Comparison of ENCODE assay signal across 8 cellular contexts in genomic region chr10:60238408-60239100, GRCh38.
DNase-seq lines count a peak whose midpoint lies in the region; ATAC-seq and TF ChIP-seq lines count a peak whose summit lies in the region.

No MANE protein-coding gene starts in this region.

- peak; percentile 62 for ATAC-seq in GM21528 (IDR thresholded peaks at IDR 0.05; ENCODE audit: low FRiP score, unreplicated experiment)
- ATAC-seq in HG03575 (IDR thresholded peaks at IDR 0.05; ENCODE audit: extremely low read depth, insufficient number of reproducible peaks, low FRiP score, unreplicated experiment) = peak; percentile 29
- peak; percentile 99 for ATAC-seq in WTC11

- no peaks in the 10 kb centered on the region for H3K27me3 ChIP-seq in breast epithelium

- no peak overlapping the region for H3K4me3 ChIP-seq in breast epithelium

- H3K36me3 Mint-ChIP-seq in MCF 10A (ENCODE audit: insufficient read depth, unreplicated experiment) (no peaks in the 10 kb centered on the region), WTC11 (no peaks in the 10 kb centered on the region)

- H3K9me3 Mint-ChIP-seq in MCF 10A (ENCODE audit: unreplicated experiment) (no peaks in the 10 kb centered on the region), WTC11 (no peaks in the 10 kb centered on the region)

- intact Hi-C loops in MCF 10A (cut with micrococcal nuclease) (loop anchor here (1.0 to 10.0 kb wide), 3 partner anchors 76 to 408 kb away; no protein-coding TSS in a partner anchor), breast epithelium (cut with DNase I; ENCODE audit: low total_unique reads) (no loop called here)

- CTCF ChIA-PET in MCF 10A (lab: Yijun Ruan, JAX) (interaction anchor here (0.5 to 3.1 kb wide), 29 partner anchors 8 to 616 kb away, joined by 3 to 43 read pairs (median 4); no protein-coding TSS in a partner anchor), WTC11 (lab: Charles Lee) (interaction anchor here (0.6 to 1.7 kb wide), 19 partner anchors 20 to 423 kb away, joined by 3 to 10 read pairs (median 3); no protein-coding TSS in a partner anchor)

- H3K27me3 Mint-ChIP-seq in MCF 10A (ENCODE audit: insufficient read depth, unreplicated experiment) (no peaks in the 10 kb centered on the region), WTC11 (ENCODE audit: low read depth) (no peaks in the 10 kb centered on the region)

- H3K4me1 ChIP-seq in breast epithelium = no peaks in the 10 kb centered on the region

- H3K9me3 ChIP-seq in breast epithelium = no peaks in the 10 kb centered on the region

- H3K4me3 Mint-ChIP-seq in MCF 10A (ENCODE audit: unreplicated experiment) (no peak overlapping the region), WTC11 (no peak overlapping the region)

- POLR2A ChIA-PET in MCF 10A (lab: Yijun Ruan, JAX) = interaction anchor here (0.6 to 1.5 kb wide), 3 partner anchors 8 to 195 kb away, joined by 3 to 5 read pairs (median 3); no protein-coding TSS in a partner anchor
- POLR2A ChIA-PET in WTC11 (lab: Charles Lee) = no interaction called here

- BruUV-seq in MCF 10A (replicated peaks; lab: Mats Ljungman, UMichigan) = no TSS peak

- H3K4me1 Mint-ChIP-seq in MCF 10A (ENCODE audit: insufficient read depth, unreplicated experiment) (no peaks in the 10 kb centered on the region), WTC11 (peaks cover 8% of the 10 kb centered on the region)

- no peak overlapping the region for H3K27ac Mint-ChIP-seq in MCF 10A (ENCODE audit: low read depth, unreplicated experiment)
- no peak overlapping the region; the same call in 1 of the 2 replicates for H3K27ac Mint-ChIP-seq in WTC11

- TF ChIP-seq CTCF in MCF 10A (IDR thresholded peaks at IDR 0.05; ENCODE audit: unreplicated experiment) = no peak
- TF ChIP-seq CTCF in breast epithelium (IDR thresholded peaks at IDR 0.05) = no peak
- TF ChIP-seq CTCF in WTC11 (IDR thresholded peaks at IDR 0.05) = no peak

- H3K36me3 ChIP-seq in breast epithelium = no peaks in the 10 kb centered on the region

- TF ChIP-seq POLR2A in breast epithelium (IDR thresholded peaks at IDR 0.05) = no peak

- no peak overlapping the region for H3K27ac ChIP-seq in breast epithelium

- peak; percentile 52 for DNase-seq in MCF 10A (ENCODE audit: unreplicated experiment)
- DNase-seq in breast epithelium (ENCODE audit: low spot score in 2 of 2) = no peak
- DNase-seq in WTC11 (ENCODE audit: low spot score) = peak; percentile 36
- peak; percentile 35 for DNase-seq in hepatic stellate cell (ENCODE audit: low spot score)
- peak; percentile 44 for DNase-seq in ureter (ENCODE audit: low spot score)
- no peak for DNase-seq in NCI-H2171 treated with DMSO at 0.1 percent for 48 hours (lab: John Stamatoyannopoulos, UW)

TF ChIP-seq in WTC11, 78 proteins besides CTCF, POLR2A, EP300 and RAD21:
- TF ChIP-seq SOX15 (CRISPR knock-in tag; IDR thresholded peaks at IDR 0.05) = no peak
- TF ChIP-seq ZNF423 (CRISPR knock-in tag; IDR thresholded peaks at IDR 0.05) = no peak
- TF ChIP-seq SMAD3 (CRISPR knock-in tag; IDR thresholded peaks at IDR 0.05; ENCODE audit: borderline replicate concordance) = no peak
- no peak for TF ChIP-seq USF2 (CRISPR knock-in tag; IDR thresholded peaks at IDR 0.05)
- TF ChIP-seq NR2C2 (CRISPR knock-in tag; IDR thresholded peaks at IDR 0.05) = no peak

Comparison
In these comparisons a context has a peak if more than half of its experiments do, and no peak if none do; other contexts are left out.
1. DNase-seq: peak in MCF 10A (single experiment), WTC11 (single experiment), hepatic stellate cell (single experiment) and ureter (single experiment); none in breast epithelium (0 of 2) and NCI-H2171 treated with DMSO at 0.1 percent for 48 hours (single experiment).
2. ATAC-seq: peak in every context shown above with its lines; median percentile 99 in WTC11; 62 in GM21528; 29 in HG03575.